In genomic region chr3:48556796-48557626, GRCh38 we compare ENCODE assay signal across 8 cellular contexts. TPM values are rescaled to one million over a fixed set of nuclear protein-coding genes. Genes with fewer than 3 reads are reported as not detected.
DNase-seq lines count a peak whose midpoint lies in the region; ATAC-seq, FAIRE-seq and TF ChIP-seq lines count a peak whose summit lies in the region.

PFKFB4 (minus strand) TSS chr3:48556803; CDS start chr3:48556777, 26 bp downstream.

- ATAC-seq in GM18505 (IDR thresholded peaks at IDR 0.05; ENCODE audit: unreplicated experiment) (peak; percentile 80), HG02970 (IDR thresholded peaks at IDR 0.05; ENCODE audit: low FRiP score, unreplicated experiment) (peak; percentile 85), right cardiac atrium (peak; percentile 94 to 95)

- H3K27me3 Mint-ChIP-seq in astrocyte (ENCODE audit: low read depth, unreplicated experiment) = no peaks in the 10 kb centered on the region

- H3K27me3 ChIP-seq in astrocyte (ENCODE audit: insufficient read depth, low read length) (no peaks in the 10 kb centered on the region), right cardiac atrium (ENCODE audit: control insufficient read depth, insufficient read depth) (no peaks in the 10 kb centered on the region), uterus (no peaks in the 10 kb centered on the region)

- intact Hi-C loops in right cardiac atrium (cut with DNase I) (no loop called here), uterus (cut with DNase I; ENCODE audit: low total_unique reads) (no loop called here)

- H3K36me3 Mint-ChIP-seq in astrocyte (ENCODE audit: low read depth, unreplicated experiment) = peaks cover 9% of the 10 kb centered on the region

- H3K36me3 ChIP-seq in astrocyte (ENCODE audit: insufficient read depth, low read length) = no peaks in the 10 kb centered on the region
- no peaks in the 10 kb centered on the region for H3K36me3 ChIP-seq in uterus

- peak within 1 kb of the TSS; percentile 53 for H3K4me3 ChIP-seq in astrocyte (ENCODE audit: insufficient read depth, low read depth, low read length)
- H3K4me3 ChIP-seq in right cardiac atrium (ENCODE audit: low read length) = peak within 1 kb of the TSS; percentile 53
- H3K4me3 ChIP-seq in uterus = peak within 1 kb of the TSS; percentile 49 to 53

- DNase-seq in NCI-H187 treated with DMSO at 0.1 percent for 48 hours (lab: John Stamatoyannopoulos, UW) (peak; percentile 92), T-helper 22 cell (ENCODE audit: low read depth) (peak; percentile 99), astrocyte (ENCODE audit: low read depth) (peak; percentile 97), right cardiac atrium (peak; percentile 99 to 100 (median 99)), pulmonary artery endothelial cell (ENCODE audit: low read depth, low spot score) (peak; percentile 93), uterus (peak; percentile 100)

- H3K9ac ChIP-seq in astrocyte (ENCODE audit: low read length) = peak within 1 kb of the TSS; percentile 73

- TF ChIP-seq CTCF in astrocyte (IDR thresholded peaks at IDR 0.05; ENCODE audit: insufficient read depth, low read depth, low read length) (no peak), uterus (IDR thresholded peaks at IDR 0.05) (peak in 3 of 4 experiments; percentile 8 to 37 (median 29))

- no peaks in the 10 kb centered on the region for H3K9me3 Mint-ChIP-seq in astrocyte (ENCODE audit: unreplicated experiment)

- H3K79me2 ChIP-seq in astrocyte (ENCODE audit: insufficient read depth, low read length) = peaks cover 11% of the 10 kb centered on the region

- peaks cover 40% of the 10 kb centered on the region for H3K4me1 ChIP-seq in astrocyte (ENCODE audit: insufficient read depth, low read length)
- peaks cover 2% of the 10 kb centered on the region for H3K4me1 ChIP-seq in right cardiac atrium (ENCODE audit: control insufficient read depth, insufficient read depth, low read length)
- H3K4me1 ChIP-seq in uterus = no peaks in the 10 kb centered on the region

- TF ChIP-seq POLR2A in GM18505 (IDR thresholded peaks at IDR 0.05; ENCODE audit: borderline replicate concordance, extremely low read depth, insufficient read depth, insufficient read length) (peak; percentile 72), uterus (IDR thresholded peaks at IDR 0.05) (peak; percentile 14 to 15)

- H3K27ac ChIP-seq in astrocyte (ENCODE audit: low read depth, low read length) (no peak within 1 kb of the TSS), right cardiac atrium (ENCODE audit: low read length) (no peak within 1 kb of the TSS), uterus (peak within 1 kb of the TSS; percentile 61 to 73)

- peak within 1 kb of the TSS; percentile 79 for H2AFZ ChIP-seq in astrocyte (ENCODE audit: low read depth, low read length)

- peak within 1 kb of the TSS; percentile 84 for H3K27ac Mint-ChIP-seq in astrocyte (ENCODE audit: unreplicated experiment)

- peaks cover 23% of the 10 kb centered on the region for H4K20me1 ChIP-seq in astrocyte (ENCODE audit: insufficient read depth, low read length)

- H3K9me3 ChIP-seq in astrocyte (ENCODE audit: insufficient read depth, low read depth, low read length) = no peaks in the 10 kb centered on the region
- no peaks in the 10 kb centered on the region for H3K9me3 ChIP-seq in right cardiac atrium (ENCODE audit: control insufficient read depth, low read length)
- no peaks in the 10 kb centered on the region for H3K9me3 ChIP-seq in uterus

- WGBS in right cardiac atrium = 1% methylated on average over 53 of the region's 53 CpGs

- peaks cover 43% of the 10 kb centered on the region for H3K4me1 Mint-ChIP-seq in astrocyte (ENCODE audit: low read depth, unreplicated experiment)

- no peak for FAIRE-seq in astrocyte (lab: Jason Lieb, UNC)

- H3K4me3 Mint-ChIP-seq in astrocyte (ENCODE audit: unreplicated experiment) = peak within 1 kb of the TSS; percentile 88

- H3K4me2 ChIP-seq in astrocyte (ENCODE audit: low read length) = peak within 1 kb of the TSS; percentile 85

RNA-seq across cellular contexts. Expression of gene PFKFB4, which starts in this region (rescaled TPM):
- 27.5 and 27.8 TPM in 2 replicates for total RNA-seq in astrocyte
- 1 to 10 TPM; 1.9 to 2.7 (median 2.1) TPM for total RNA-seq in right cardiac atrium
- 0.75 TPM for polyA plus RNA-seq in right cardiac atrium
- 3.1 TPM in 2 replicates for total RNA-seq in pulmonary artery endothelial cell
- total RNA-seq in uterus = 10 to 100 TPM in 2 of 4 donors, 1 to 10 TPM in 2; 3.2 to 11.5 (median 10.1) TPM

Comparison
In these comparisons a context has a peak if more than half of its experiments do, and no peak if none do; other contexts are left out.
1. H3K27ac ChIP-seq: peak in uterus (2 of 2); none in astrocyte (single experiment) and right cardiac atrium (single experiment).
2. Peak in every context shown above with its lines, with median percentiles within 50 percentile points of each other: ATAC-seq, DNase-seq and H3K4me3 ChIP-seq.